1 cellular context compared by ENCODE assay signal in the genomic region with DNA sequence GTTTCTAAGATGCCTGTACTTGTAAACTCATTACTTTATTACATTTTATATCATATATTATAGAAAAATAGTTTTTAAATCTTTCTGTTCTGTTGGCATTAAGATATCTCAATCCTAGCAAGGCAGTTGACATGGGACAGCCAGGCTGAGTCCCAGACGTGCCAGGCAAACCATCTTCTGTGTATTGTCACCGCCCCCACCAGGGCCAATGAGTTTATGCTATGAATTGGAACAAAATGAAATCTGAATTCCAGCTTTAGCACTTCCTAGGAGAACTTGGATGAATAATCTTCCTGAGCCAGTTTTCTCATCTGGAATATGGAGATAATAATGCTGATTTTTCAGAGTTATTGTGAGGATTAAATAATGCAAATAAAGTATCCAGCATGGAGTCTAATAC.
TF ChIP-seq lines count a peak whose summit lies in the region.

No MANE protein-coding gene starts in this region.

TF ChIP-seq in HCT116, 20 proteins besides CTCF, POLR2A, EP300 and RAD21 (continued from another document):
- no peak for TF ChIP-seq SP1 (IDR thresholded peaks at IDR 0.05; ENCODE audit: low read depth)
